2 cellular contexts compared by ENCODE assay signal in genomic region chr4:83862471-83862870, GRCh38.
TF ChIP-seq lines count a peak whose summit lies in the region.

No MANE protein-coding gene starts in this region.

TF ChIP-seq in IMR-90, 13 proteins besides CTCF, POLR2A, EP300 and RAD21:
- no peak for TF ChIP-seq CHD1 (IDR thresholded peaks at IDR 0.05; ENCODE audit: low read depth, low read length)
- TF ChIP-seq MAFK (IDR thresholded peaks at IDR 0.05; ENCODE audit: low read depth, low read length): no peak
- TF ChIP-seq CEBPB (IDR thresholded peaks at IDR 0.05; ENCODE audit: low read depth, low read length): peak; percentile 42; the same call in 1 of the 2 replicates

TF ChIP-seq in K562, 482 proteins besides CTCF, POLR2A, EP300 and RAD21:
- TF ChIP-seq THAP7 (CRISPR knock-in tag; IDR thresholded peaks at IDR 0.05): no peak
- TF ChIP-seq CEBPB (tag; IDR thresholded peaks at IDR 0.05): peak; percentile 73
